8 cellular contexts compared by ENCODE assay signal in genomic region chr12:122423258-122424165, GRCh38. TPM values are rescaled to one million over a fixed set of nuclear protein-coding genes. Genes with fewer than 3 reads are reported as not detected.
A peak's percentile ranks its signal among the peaks of the same experiment; 100 is the strongest.
DNase-seq lines count a peak whose midpoint lies in the region; ATAC-seq and TF ChIP-seq lines count a peak whose summit lies in the region.

No MANE protein-coding gene starts in this region.

- H3K4me2 ChIP-seq in mammary epithelial cell (ENCODE audit: insufficient read depth, low read depth, low read length): peak overlapping the region; percentile 84

- CTCF ChIA-PET in mammary epithelial cell (lab: Charles Lee; ENCODE audit: low non-redundant PET): no interaction called here

- H3K9ac ChIP-seq in NT2/D1 (ENCODE audit: insufficient read length, low read depth) (peak overlapping the region; percentile 96), mammary epithelial cell (ENCODE audit: insufficient read depth, low read length) (peak overlapping the region; percentile 86)

- no peaks in the 10 kb centered on the region for H3K9me3 Mint-ChIP-seq in stimulated activated naive CD8-positive, alpha-beta T cell treated with anti-CD3 and anti-CD28 coated beads, Interleukin-15, amount 100 ng/mL, for 72 hours

- ATAC-seq in left colon (no peak), GM21390 (IDR thresholded peaks at IDR 0.05; ENCODE audit: unreplicated experiment) (no peak)
- no peak for ATAC-seq in stimulated activated naive CD8-positive, alpha-beta T cell treated with anti-CD3 and anti-CD28 coated beads, Interleukin-15, amount 100 ng/mL, for 72 hours

- H4K20me1 ChIP-seq in mammary epithelial cell (ENCODE audit: insufficient read depth, low read length): no peaks in the 10 kb centered on the region

- no peaks in the 10 kb centered on the region for H3K36me3 ChIP-seq in NT2/D1 (ENCODE audit: insufficient read depth, insufficient read length, low read length)
- no peaks in the 10 kb centered on the region for H3K36me3 ChIP-seq in mammary epithelial cell (ENCODE audit: insufficient read depth, low read length)

- peak overlapping the region in 1 of 2 donors; percentile 96 for H3K27ac Mint-ChIP-seq in stimulated activated naive CD8-positive, alpha-beta T cell treated with anti-CD3 and anti-CD28 coated beads, Interleukin-15, amount 100 ng/mL, for 72 hours

- H3K4me3 ChIP-seq in NT2/D1 (ENCODE audit: insufficient read length, low read depth) (peak overlapping the region; percentile 74), mammary epithelial cell (replicated peaks in 1 of 3; ENCODE audit: insufficient read depth in 1 of 3, low read depth in 2 of 3, low read length in 3 of 3) (peak overlapping the region; percentile 42 to 70 (median 53))

- H3K9me3 ChIP-seq in NT2/D1 (ENCODE audit: insufficient read depth, low read length) (no peaks in the 10 kb centered on the region), mammary epithelial cell (replicated peaks; ENCODE audit: insufficient read depth, low read length) (no peaks in the 10 kb centered on the region)

- H3K79me2 ChIP-seq in mammary epithelial cell (ENCODE audit: insufficient read depth, low read length): peaks cover 36% of the 10 kb centered on the region

- in situ Hi-C loops in mammary epithelial cell (cut with MboI; ENCODE audit: low sequenced_read_pairs in 2 of 2): no loop called here

- BruUV-seq in mammary epithelial cell (replicated peaks; lab: Mats Ljungman, UMichigan): TSS peak; percentile 88

- 19% methylated on average over 16 of the region's 21 CpGs for WGBS in mammary epithelial cell (ENCODE audit: low coverage, missing lambda C conversion rate)

- H3K27me3 Mint-ChIP-seq in stimulated activated naive CD8-positive, alpha-beta T cell treated with anti-CD3 and anti-CD28 coated beads, Interleukin-15, amount 100 ng/mL, for 72 hours: peaks cover 8% of the 10 kb centered on the region

- H3K4me1 ChIP-seq in NT2/D1 (ENCODE audit: insufficient read depth, insufficient read length): no peaks in the 10 kb centered on the region
- peaks cover 21% of the 10 kb centered on the region for H3K4me1 ChIP-seq in mammary epithelial cell (ENCODE audit: insufficient read depth, low read length)

- DNase-seq in ELR (ENCODE audit: low read depth): peak; percentile 56
- peak; percentile 52 for DNase-seq in NT2/D1 (ENCODE audit: low read depth, low spot score)
- peak; percentile 57 for DNase-seq in mammary epithelial cell
- DNase-seq in left colon: peak; percentile 23 to 28
- DNase-seq in stimulated activated naive CD8-positive, alpha-beta T cell treated with anti-CD3 and anti-CD28 coated beads, Interleukin-15, amount 100 ng/mL, for 72 hours: peak in 1 of 2 donors; percentile 6
- DNase-seq in cerebellar nuclear complex (lab: John Stamatoyannopoulos, UW): no peak

- H3K27me3 ChIP-seq in NT2/D1 (ENCODE audit: insufficient read depth, insufficient read length) (no peaks in the 10 kb centered on the region), mammary epithelial cell (ENCODE audit: insufficient read depth, low read length) (no peaks in the 10 kb centered on the region)

- H3K4me3 Mint-ChIP-seq in stimulated activated naive CD8-positive, alpha-beta T cell treated with anti-CD3 and anti-CD28 coated beads, Interleukin-15, amount 100 ng/mL, for 72 hours: peak overlapping the region; percentile 86 to 88

- H3K4me1 Mint-ChIP-seq in stimulated activated naive CD8-positive, alpha-beta T cell treated with anti-CD3 and anti-CD28 coated beads, Interleukin-15, amount 100 ng/mL, for 72 hours: peaks cover 29% of the 10 kb centered on the region

- dilution Hi-C loops in mammary epithelial cell (cut with HindIII; ENCODE audit: low sequenced_read_pairs): no loop called here

- H3K27ac ChIP-seq in 22Rv1 (peak overlapping the region; percentile 97), mammary epithelial cell (ENCODE audit: insufficient read depth, low read depth, low read length) (peak overlapping the region; percentile 83)

- H2AFZ ChIP-seq in mammary epithelial cell (ENCODE audit: low read depth, low read length): peak overlapping the region; percentile 79

- TF ChIP-seq CTCF in 22Rv1 (IDR thresholded peaks at IDR 0.05) (no peak), mammary epithelial cell (conservative IDR thresholded peaks at IDR 0.05 in 1 of 2, IDR thresholded peaks at IDR 0.05 in 1 of 2; ENCODE audit: extremely low read depth in 1 of 2, insufficient read depth in 1 of 2, low read depth in 1 of 2, low read length in 2 of 2) (no peak)

- intact Hi-C loops in mammary epithelial cell (cut with micrococcal nuclease): loop anchor here (1.0 to 2.0 kb wide), 2 partner anchors 25 to 48 kb away; no protein-coding TSS in a partner anchor
- intact Hi-C loops in left colon (cut with DNase I, micrococcal nuclease): no loop called here

RNA-seq across cellular contexts. Expression of gene CLIP1, which starts 1.0 kb away (rescaled TPM):
- total RNA-seq in mammary epithelial cell (10 to 100 TPM; 86.1 to 97.4 TPM), left colon (10 to 100 TPM; 53.8 to 57.5 TPM)
- polyA plus RNA-seq in mammary epithelial cell: 38.0 TPM
- 72.3 TPM for polyA minus RNA-seq in mammary epithelial cell

Comparison
In these comparisons a context has a peak if more than half of its experiments do, and no peak if none do; other contexts are left out.
1. DNase-seq: peak in ELR (single experiment), NT2/D1 (single experiment), mammary epithelial cell (single experiment) and left colon (2 of 2); none in cerebellar nuclear complex (0 of 2).